Comparison of ENCODE assay signal across 22 cellular contexts in the genomic region with DNA sequence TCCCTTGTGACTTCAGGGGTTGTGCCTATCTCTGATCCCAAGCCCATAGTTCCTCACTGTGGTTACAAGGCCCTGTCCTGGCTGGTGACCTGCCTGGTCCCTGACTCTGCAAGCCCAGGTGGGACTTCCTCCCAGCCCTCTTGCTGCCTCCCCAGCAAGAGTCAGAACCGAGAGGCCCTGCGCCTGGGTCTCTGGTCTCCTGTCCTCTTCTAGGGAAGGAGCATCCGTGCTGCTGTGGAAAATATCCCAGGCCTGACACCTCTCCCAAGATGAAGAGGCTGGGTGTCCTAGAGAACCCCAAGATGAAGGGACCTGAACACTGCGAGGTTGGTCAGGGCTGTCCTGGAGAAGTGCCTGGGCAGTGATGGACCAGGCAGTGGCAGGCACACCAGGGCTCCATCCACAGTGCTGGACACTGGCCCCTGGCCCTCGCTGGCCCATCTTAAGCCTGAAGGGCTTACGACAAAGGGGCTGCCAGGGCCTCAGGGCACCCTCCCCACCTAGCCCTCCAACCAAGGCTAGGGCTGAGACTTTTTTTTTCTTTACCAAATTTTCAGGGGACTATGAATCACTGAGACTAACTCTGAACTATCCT. TPM values are rescaled to one million over a fixed set of nuclear protein-coding genes. Genes with fewer than 3 reads are reported as not detected.
DNase-seq lines count a peak whose midpoint lies in the region; ATAC-seq, FAIRE-seq and TF ChIP-seq lines count a peak whose summit lies in the region.
"Had no signal": no experiment of that assay in that cellular context is flagged by ENCODE, and none has a peak within 500 bp of the region (broad histone marks: within the 10 kb centered on the region; RNA-seq: fewer than 3 reads in every experiment).

No MANE protein-coding gene starts in this region.

- ATAC-seq in activated T-cell treated with anti-CD3 and anti-CD28 coated beads, Interleukin-2, amount 50 U/mL, for 4 hours, result peak; percentile 2 to 4
- no peak for ATAC-seq in activated T-cell treated with anti-CD3 and anti-CD28 coated beads, Interleukin-2, amount 50 U/mL, for 72 hours (replicated peaks in 1 of 2)
- ATAC-seq in CD4-positive, alpha-beta T cell (ENCODE audit: poor library complexity), result no peak

- H3K4ac ChIP-seq in H1 (replicated peaks; ENCODE audit: insufficient read length, low read depth, low read length), result no peak overlapping the region

- TF ChIP-seq POLR2A in H1 (IDR thresholded peaks at IDR 0.05; ENCODE audit: control extremely low read depth in 1 of 2, low read depth in 2 of 2, low read length in 2 of 2) (no peak), sigmoid colon (IDR thresholded peaks at IDR 0.05) (no peak)

- H2BK12ac ChIP-seq in H1 (ENCODE audit: low read depth, low read length), result 0 out of 2 replicates have a peak overlapping the region, but pooled peaks have one; percentile 1

- H3K4me1 ChIP-seq in OCI-LY3 (ENCODE audit: low read length) (peaks cover 7% of the 10 kb centered on the region; the same call in 1 of the 2 replicates), H1 (replicated peaks in 1 of 4; ENCODE audit: control insufficient read depth in 3 of 4, insufficient read depth in 4 of 4, low read length in 3 of 4) (peaks cover 0 to 3% (median 1%) of the 10 kb centered on the region in 4 experiments; a peak in 2 of 7 replicates), sigmoid colon (peaks cover 0 to 24% (median 19%) of the 10 kb centered on the region in 4 donors)

- no peak overlapping the region for H3K27ac Mint-ChIP-seq in activated T-cell treated with anti-CD3 and anti-CD28 coated beads, Interleukin-2, amount 50 U/mL, for 72 hours
- no peak overlapping the region for H3K27ac Mint-ChIP-seq in CD4-positive, alpha-beta T cell
- H3K27ac Mint-ChIP-seq: activated CD4-positive, alpha-beta T cell treated with anti-CD3 and anti-CD28 coated beads, Interleukin-2, amount 10 ng/mL, durations not matched to agents 24 days and 14 days; activated T-helper 1 cell treated with anti-CD3 and anti-CD28 coated beads, Interleukin-12 subunit alpha, Interleukin-12 subunit beta, Interleukin-2, Interleukin-4 antibody, amounts not matched to agents 30 ng/mL and 10 ng/mL and 1 ng/mL, durations not matched to agents 14 hours and 24 hours and 36 hours; memory B cell; T-helper 17 cell had no signal

- H3K79me1 ChIP-seq in H1 (ENCODE audit: low read depth, low read length), result no peaks in the 10 kb centered on the region; the same call in 1 of the 2 replicates

- no peak overlapping the region; the same call in 1 of the 2 replicates for H2BK15ac ChIP-seq in H1 (ENCODE audit: low read length)

- H4K8ac ChIP-seq in H1 (ENCODE audit: extremely low read depth, insufficient read depth, low read length), result no peak overlapping the region

- H3K14ac ChIP-seq in H1 (ENCODE audit: insufficient read length), result no peak overlapping the region

- H3K27ac ChIP-seq in OCI-LY3 (ENCODE audit: low read length) (no peak overlapping the region), H1 (ENCODE audit: low read depth, low read length) (no peak overlapping the region), sigmoid colon (no peak overlapping the region)
- no peak overlapping the region for H3K27ac ChIP-seq in CD4-positive, alpha-beta T cell (ENCODE audit: low read depth, low read length)
- H3K27ac ChIP-seq: suprapubic skin had no signal

- H3K79me2 ChIP-seq in OCI-LY3 (ENCODE audit: low read length) (no peaks in the 10 kb centered on the region), H1 (ENCODE audit: control insufficient read depth in 1 of 2, insufficient read depth in 2 of 2, low read length in 2 of 2) (no peaks in the 10 kb centered on the region)

- TF ChIP-seq CTCF in OCI-LY3 (IDR thresholded peaks at IDR 0.05; ENCODE audit: low read depth, low read length) (no peak), H1 (IDR thresholded peaks at IDR 0.05; ENCODE audit: control extremely low read depth in 1 of 3, insufficient read depth in 1 of 3, low read depth in 1 of 3, low read length in 3 of 3) (no peak), sigmoid colon (IDR thresholded peaks at IDR 0.05) (no peak)
- TF ChIP-seq CTCF in CD4-positive, alpha-beta T cell (IDR thresholded peaks at IDR 0.05), result no peak

- H4K91ac ChIP-seq in H1 (replicated peaks; ENCODE audit: insufficient read length, low read length), result no peak overlapping the region

- TF ChIP-seq EP300 in H1 (IDR thresholded peaks at IDR 0.05; ENCODE audit: borderline replicate concordance in 1 of 2, low read depth in 2 of 2, low read length in 2 of 2) (no peak), sigmoid colon (IDR thresholded peaks at IDR 0.05) (no peak)

- no peak overlapping the region for H3K4me3 Mint-ChIP-seq in activated T-cell treated with anti-CD3 and anti-CD28 coated beads, Interleukin-2, amount 50 U/mL, for 4 hours
- H3K4me3 Mint-ChIP-seq in activated T-cell treated with anti-CD3 and anti-CD28 coated beads, Interleukin-2, amount 50 U/mL, for 72 hours, result no peak overlapping the region
- H3K4me3 Mint-ChIP-seq in CD4-positive, alpha-beta T cell, result no peak overlapping the region
- H3K4me3 Mint-ChIP-seq: activated CD4-positive, alpha-beta T cell treated with anti-CD3 and anti-CD28 coated beads, Interleukin-2, amount 10 ng/mL, durations not matched to agents 24 days and 14 days; activated T-helper 1 cell treated with anti-CD3 and anti-CD28 coated beads, Interleukin-12 subunit alpha, Interleukin-12 subunit beta, Interleukin-2, Interleukin-4 antibody, amounts not matched to agents 30 ng/mL and 10 ng/mL and 1 ng/mL, durations not matched to agents 14 hours and 24 hours and 36 hours; central memory CD8-positive, alpha-beta T cell; memory B cell had no signal

- H2BK120ac ChIP-seq in H1 (replicated peaks; ENCODE audit: low read depth, low read length), result no peak overlapping the region

- H3K56ac ChIP-seq in H1 (replicated peaks; ENCODE audit: insufficient read length, low read depth, low read length), result no peak overlapping the region

- H3K23me2 ChIP-seq in H1 (ENCODE audit: low read depth, low read length), result no peaks in the 10 kb centered on the region; the same call in 1 of the 2 replicates

- H4K20me1 ChIP-seq in OCI-LY3 (ENCODE audit: insufficient read depth, low read length) (no peaks in the 10 kb centered on the region), H1 (replicated peaks in 1 of 2; ENCODE audit: control insufficient read depth in 1 of 2, insufficient read depth in 2 of 2, low read length in 2 of 2) (peaks cover 0 to 5% of the 10 kb centered on the region in 2 experiments)

- intact Hi-C loops in sigmoid colon (cut with DNase I), result loop anchor here (10.0 kb wide), 1 partner anchor 415 kb away; no protein-coding TSS in a partner anchor
- intact Hi-C loops in CD4-positive, alpha-beta T cell (cut with DNase I, micrococcal nuclease), result no loop called here

- no peak overlapping the region for H2AK5ac ChIP-seq in H1 (ENCODE audit: low read depth, low read length)

- H2AFZ ChIP-seq in OCI-LY3 (ENCODE audit: low read depth, low read length) (no peak overlapping the region), H1 (ENCODE audit: low read length) (no peak overlapping the region)

- H3K9ac ChIP-seq in OCI-LY3 (ENCODE audit: low read length), result no peak overlapping the region
- no peak overlapping the region for H3K9ac ChIP-seq in H1 (replicated peaks in 1 of 4; ENCODE audit: extremely low read depth in 1 of 4, low read depth in 3 of 4, low read length in 3 of 4)

- CTCF ChIA-PET in H1 (lab: Charles Lee; ENCODE audit: partially characterized antibody), result interaction anchor here (0.7 to 4.2 kb wide), 45 partner anchors 9 to 593 kb away, joined by 3 to 28 read pairs (median 5); partner anchors contain the start of gene PTH1R
- CTCF ChIA-PET in CD4-positive, alpha-beta T cell (lab: Charles Lee), result interaction anchor here (0.6 to 1.9 kb wide), 16 partner anchors 9 to 422 kb away, joined by 3 to 8 read pairs (median 4); partner anchors contain the start of gene ALS2CL

- TF ChIP-seq RAD21 in H1 (IDR thresholded peaks at IDR 0.05 in 1 of 2, conservative IDR thresholded peaks at IDR 0.05 in 1 of 2; ENCODE audit: low read depth in 2 of 2, low read length in 2 of 2), result no peak

- no peak overlapping the region for H3K4me3 ChIP-seq in OCI-LY3 (ENCODE audit: low read length)
- no peak overlapping the region for H3K4me3 ChIP-seq in H1 (ENCODE audit: extremely low read depth in 1 of 4, insufficient read depth in 2 of 4, low read depth in 3 of 4, low read length in 4 of 4)
- H3K4me3 ChIP-seq in sigmoid colon, result no peak overlapping the region
- H3K4me3 ChIP-seq: suprapubic skin had no signal

- no peak overlapping the region for H3K18ac ChIP-seq in H1 (ENCODE audit: extremely low read depth, low read length)

- WGBS in H1 (ENCODE audit: extremely low coverage in 1 of 2, insufficient coverage in 1 of 2, insufficient read length in 1 of 2, insufficient replicate concordance in 2 of 2, low coverage in 1 of 2, low lambda C conversion rate in 2 of 2, missing lambda C conversion rate in 1 of 2), 2 experiments, result 90% methylated on average over 6 of the region's 6 CpGs; no CpG with 5 or more reads in 1 of the 2 experiments
- 74 to 82% methylated on average over 6 of the region's 6 CpGs for WGBS in sigmoid colon, 2 donors

- no peak for FAIRE-seq in H1 (lab: Jason Lieb, UNC)
- FAIRE-seq: A204.1, astrocyte, urothelium cell line had no signal

- no peaks in the 10 kb centered on the region for H3K27me3 ChIP-seq in OCI-LY3 (ENCODE audit: low read depth, low read length)
- no peaks in the 10 kb centered on the region; a peak in 2 of 7 replicates for H3K27me3 ChIP-seq in H1 (replicated peaks in 1 of 4; ENCODE audit: control insufficient read depth in 3 of 4, extremely low read depth in 1 of 4, insufficient read depth in 3 of 4, low read length in 3 of 4)
- H3K27me3 ChIP-seq in sigmoid colon, result no peaks in the 10 kb centered on the region
- no peaks in the 10 kb centered on the region for H3K27me3 ChIP-seq in CD4-positive, alpha-beta T cell (ENCODE audit: control insufficient read depth, insufficient read depth, low read length)
- H3K27me3 ChIP-seq: BE2C, suprapubic skin had no signal

- H3K23ac ChIP-seq in H1 (ENCODE audit: insufficient read length), result no peak overlapping the region

- H3K36me3 Mint-ChIP-seq in activated T-cell treated with anti-CD3 and anti-CD28 coated beads, Interleukin-2, amount 50 U/mL, for 4 hours (ENCODE audit: insufficient read depth), result peaks cover 4% of the 10 kb centered on the region
- no peaks in the 10 kb centered on the region for H3K36me3 Mint-ChIP-seq in activated T-cell treated with anti-CD3 and anti-CD28 coated beads, Interleukin-2, amount 50 U/mL, for 72 hours (ENCODE audit: insufficient read depth in 2 of 2)
- peaks cover 3% of the 10 kb centered on the region for H3K36me3 Mint-ChIP-seq in CD4-positive, alpha-beta T cell (ENCODE audit: low read depth)
- H3K36me3 Mint-ChIP-seq: naive B cell had no signal

- no peak overlapping the region for H2BK20ac ChIP-seq in H1 (ENCODE audit: low read length)

- no peaks in the 10 kb centered on the region for H3K9me3 Mint-ChIP-seq in activated T-cell treated with anti-CD3 and anti-CD28 coated beads, Interleukin-2, amount 50 U/mL, for 4 hours
- H3K9me3 Mint-ChIP-seq in activated T-cell treated with anti-CD3 and anti-CD28 coated beads, Interleukin-2, amount 50 U/mL, for 72 hours, result no peaks in the 10 kb centered on the region
- no peaks in the 10 kb centered on the region for H3K9me3 Mint-ChIP-seq in CD4-positive, alpha-beta T cell
- H3K9me3 Mint-ChIP-seq: activated CD4-positive, alpha-beta T cell treated with anti-CD3 and anti-CD28 coated beads, Interleukin-2, amount 10 ng/mL, durations not matched to agents 24 days and 14 days; activated T-helper 1 cell treated with anti-CD3 and anti-CD28 coated beads, Interleukin-12 subunit alpha, Interleukin-12 subunit beta, Interleukin-2, Interleukin-4 antibody, amounts not matched to agents 30 ng/mL and 10 ng/mL and 1 ng/mL, durations not matched to agents 14 hours and 24 hours and 36 hours; central memory CD8-positive, alpha-beta T cell; memory B cell; naive B cell; stimulated activated naive B cell treated with anti-CD40 and anti-IgM and Interleukin-4, amounts not matched to agents 10 μg/mL and 1 μg/mL and 100 μg/mL, for 72 hours had no signal

- peaks cover 14% of the 10 kb centered on the region for H3K36me3 ChIP-seq in OCI-LY3 (replicated peaks; ENCODE audit: low read depth, low read length)
- no peaks in the 10 kb centered on the region for H3K36me3 ChIP-seq in H1 (ENCODE audit: control insufficient read depth in 2 of 4, insufficient read depth in 4 of 4, low read length in 3 of 4)
- no peaks in the 10 kb centered on the region for H3K36me3 ChIP-seq in sigmoid colon
- H3K36me3 ChIP-seq: BE2C, suprapubic skin had no signal

- H4K5ac ChIP-seq in H1 (ENCODE audit: insufficient read length, low read depth, low read length), result no peak overlapping the region

- DNase-seq in activated T-cell treated with anti-CD3 and anti-CD28 coated beads, Interleukin-2, amount 50 U/mL, for 4 hours, result no peak
- no peak for DNase-seq in activated T-cell treated with anti-CD3 and anti-CD28 coated beads, Interleukin-2, amount 50 U/mL, for 72 hours
- DNase-seq in H1 (ENCODE audit: low read depth in 1 of 2, low spot score in 2 of 2) (no peak), sigmoid colon (peak; percentile 61), SIG-M5 (lab: John Stamatoyannopoulos, UW) (no peak), kidney tubule cell (ENCODE audit: low spot score) (no peak)
- DNase-seq in CD4-positive, alpha-beta T cell, result no peak

- no peaks in the 10 kb centered on the region for H3K27me3 Mint-ChIP-seq in activated T-cell treated with anti-CD3 and anti-CD28 coated beads, Interleukin-2, amount 50 U/mL, for 4 hours (ENCODE audit: low read depth)
- no peaks in the 10 kb centered on the region for H3K27me3 Mint-ChIP-seq in activated T-cell treated with anti-CD3 and anti-CD28 coated beads, Interleukin-2, amount 50 U/mL, for 72 hours (ENCODE audit: low read depth)
- no peaks in the 10 kb centered on the region for H3K27me3 Mint-ChIP-seq in CD4-positive, alpha-beta T cell
- H3K27me3 Mint-ChIP-seq: activated CD4-positive, alpha-beta T cell treated with anti-CD3 and anti-CD28 coated beads, Interleukin-2, amount 10 ng/mL, durations not matched to agents 24 days and 14 days; central memory CD8-positive, alpha-beta T cell; naive B cell; stimulated activated naive B cell treated with anti-CD40 and anti-IgM and Interleukin-4, amounts not matched to agents 10 μg/mL and 1 μg/mL and 100 μg/mL, for 72 hours; T-helper 17 cell had no signal

- POLR2A ChIA-PET in H1 (lab: Charles Lee; ENCODE audit: partially characterized antibody), result interaction anchor here (1.4 to 1.5 kb wide), 2 partner anchors 9 to 13 kb away, joined by 3 read pairs; no protein-coding TSS in a partner anchor
- POLR2A ChIA-PET in CD4-positive, alpha-beta T cell (lab: Charles Lee), result no interaction called here

- peaks cover 22% of the 10 kb centered on the region for H3K4me1 Mint-ChIP-seq in activated T-cell treated with anti-CD3 and anti-CD28 coated beads, Interleukin-2, amount 50 U/mL, for 4 hours (ENCODE audit: low read depth)
- H3K4me1 Mint-ChIP-seq in activated T-cell treated with anti-CD3 and anti-CD28 coated beads, Interleukin-2, amount 50 U/mL, for 72 hours (ENCODE audit: low read depth), result peaks cover 21% of the 10 kb centered on the region
- H3K4me1 Mint-ChIP-seq in CD4-positive, alpha-beta T cell (ENCODE audit: low read depth), result peaks cover 20% of the 10 kb centered on the region

- H3K4me2 ChIP-seq in OCI-LY3 (ENCODE audit: low read length) (peak overlapping the region; percentile 74), H1 (ENCODE audit: insufficient read depth in 1 of 2, low read depth in 2 of 2, low read length in 2 of 2) (no peak overlapping the region)

- no peaks in the 10 kb centered on the region for H3K9me3 ChIP-seq in OCI-LY3 (ENCODE audit: insufficient read depth, low read length)
- H3K9me3 ChIP-seq in H1 (ENCODE audit: insufficient read depth in 2 of 2, low read depth in 1 of 2, low read length in 1 of 2), result no peaks in the 10 kb centered on the region
- no peaks in the 10 kb centered on the region for H3K9me3 ChIP-seq in sigmoid colon
- no peaks in the 10 kb centered on the region for H3K9me3 ChIP-seq in CD4-positive, alpha-beta T cell (ENCODE audit: control insufficient read depth, low read length)
- H3K9me3 ChIP-seq: BE2C, suprapubic skin had no signal

- H2BK5ac ChIP-seq in H1 (ENCODE audit: low read depth, low read length), result no peak overlapping the region

RNA-seq across cellular contexts. Expression of gene PTH1R, which starts 32.7 kb away (rescaled TPM):
- not detected for total RNA-seq in activated T-cell treated with anti-CD3 and anti-CD28 coated beads, Interleukin-2, amount 50 U/mL, for 4 hours
- total RNA-seq in activated T-cell treated with anti-CD3 and anti-CD28 coated beads, Interleukin-2, amount 50 U/mL, for 72 hours, result not detected
- 0.21 and 1.5 TPM in 2 replicates for total RNA-seq in H1 (2021; fragmentation: NEBNext Ultra II Directional; extraction: Animal tissue kit (Norgen Biotek cat#: 25700))
- polyA plus RNA-seq in H1 (2011; rRNA removed), result 0.57 and 1.9 TPM in 2 replicates
- polyA plus RNA-seq in H1 (2011; cell fraction: cytosol; rRNA removed), result 0.89 TPM
- 3.4 TPM for polyA plus RNA-seq in H1 (2011; cell fraction: nucleus; rRNA removed)
- polyA plus RNA-seq in H1 (2012, experiment 1 of 2), result 0.27 to 1.1 TPM (median 0.67 TPM) in 4 replicates
- polyA plus RNA-seq in H1 (2012, experiment 2 of 2), result 0.54 TPM
- 0.63 TPM for polyA plus RNA-seq in H1 (2013, experiment 1 of 2)
- 0.79 TPM for polyA plus RNA-seq in H1 (2013, experiment 2 of 2)
- polyA minus RNA-seq in H1 (2011; rRNA and poly(A)+ RNA removed), result 0.73 and 0.88 TPM in 2 replicates
- not detected for polyA minus RNA-seq in H1 (2011; cell fraction: cytosol; rRNA and poly(A)+ RNA removed)
- polyA minus RNA-seq in H1 (2011; cell fraction: nucleus; rRNA and poly(A)+ RNA removed), result 2.3 TPM
- total RNA-seq in sigmoid colon, result 1 to 10 TPM; 3.6 to 9.0 (median 6.0) TPM
- 1 to 10 TPM; 1.2 to 5.2 (median 3.6) TPM for polyA plus RNA-seq in sigmoid colon
- not detected for total RNA-seq in CD4-positive, alpha-beta T cell
- total RNA-seq: activated CD4-positive, alpha-beta T cell treated with anti-CD3 and anti-CD28 coated beads, Interleukin-2, amount 10 ng/mL, durations not matched to agents 24 days and 14 days; activated T-helper 1 cell treated with anti-CD3 and anti-CD28 coated beads, Interleukin-12 subunit alpha, Interleukin-12 subunit beta, Interleukin-2, Interleukin-4 antibody, amounts not matched to agents 30 ng/mL and 10 ng/mL and 1 ng/mL, durations not matched to agents 14 hours and 24 hours and 36 hours; Daoy; SK-MEL-5; T-helper 17 cell had no signal

RNA-seq across cellular contexts. Expression of gene MYL3, which starts 47.0 kb away (rescaled TPM):
- total RNA-seq in activated T-cell treated with anti-CD3 and anti-CD28 coated beads, Interleukin-2, amount 50 U/mL, for 4 hours, result not detected
- not detected for total RNA-seq in activated T-cell treated with anti-CD3 and anti-CD28 coated beads, Interleukin-2, amount 50 U/mL, for 72 hours
- not detected in 2 replicates for total RNA-seq in H1 (2021; fragmentation: NEBNext Ultra II Directional; extraction: Animal tissue kit (Norgen Biotek cat#: 25700))
- polyA plus RNA-seq in H1 (2011; rRNA removed) (0.06 TPM in 1 of 2 replicates, not detected in the other), sigmoid colon (10 to 100 TPM in 1 of 3 donors, 1 to 10 TPM in 2; 2.4 to 11.8 (median 8.4) TPM)
- polyA plus RNA-seq in H1 (2011; cell fraction: cytosol; rRNA removed), result 0.10 TPM
- not detected for polyA plus RNA-seq in H1 (2011; cell fraction: nucleus; rRNA removed)
- polyA plus RNA-seq in H1 (2012, experiment 1 of 2), result 0.19 to 0.27 TPM in 2 of 4 replicates, not detected in the others
- polyA plus RNA-seq in H1 (2012, experiment 2 of 2), result 0.33 TPM
- polyA plus RNA-seq in H1 (2013, experiment 1 of 2), result 0.08 TPM
- not detected for polyA plus RNA-seq in H1 (2013, experiment 2 of 2)
- polyA minus RNA-seq in H1 (2011; rRNA and poly(A)+ RNA removed), result not detected in 2 replicates
- not detected for polyA minus RNA-seq in H1 (2011; cell fraction: cytosol; rRNA and poly(A)+ RNA removed)
- polyA minus RNA-seq in H1 (2011; cell fraction: nucleus; rRNA and poly(A)+ RNA removed), result not detected
- 10 to 100 TPM in 1 of 4 donors, 1 to 10 TPM in 3; 1.5 to 10.8 (median 2.7) TPM for total RNA-seq in sigmoid colon
- not detected for total RNA-seq in CD4-positive, alpha-beta T cell
- total RNA-seq: activated CD4-positive, alpha-beta T cell treated with anti-CD3 and anti-CD28 coated beads, Interleukin-2, amount 10 ng/mL, durations not matched to agents 24 days and 14 days; activated T-helper 1 cell treated with anti-CD3 and anti-CD28 coated beads, Interleukin-12 subunit alpha, Interleukin-12 subunit beta, Interleukin-2, Interleukin-4 antibody, amounts not matched to agents 30 ng/mL and 10 ng/mL and 1 ng/mL, durations not matched to agents 14 hours and 24 hours and 36 hours; Daoy; SK-MEL-5; T-helper 17 cell had no signal

Comparison
In these comparisons a context has a peak if more than half of its experiments do, and no peak if none do; other contexts are left out.
1. ATAC-seq: peak in activated T-cell treated with anti-CD3 and anti-CD28 coated beads, Interleukin-2, amount 50 U/mL, for 4 hours (2 of 2); none in activated T-cell treated with anti-CD3 and anti-CD28 coated beads, Interleukin-2, amount 50 U/mL, for 72 hours (0 of 2) and CD4-positive, alpha-beta T cell (single experiment).